Comparison of ENCODE assay signal across 9 cellular contexts in the genomic region with DNA sequence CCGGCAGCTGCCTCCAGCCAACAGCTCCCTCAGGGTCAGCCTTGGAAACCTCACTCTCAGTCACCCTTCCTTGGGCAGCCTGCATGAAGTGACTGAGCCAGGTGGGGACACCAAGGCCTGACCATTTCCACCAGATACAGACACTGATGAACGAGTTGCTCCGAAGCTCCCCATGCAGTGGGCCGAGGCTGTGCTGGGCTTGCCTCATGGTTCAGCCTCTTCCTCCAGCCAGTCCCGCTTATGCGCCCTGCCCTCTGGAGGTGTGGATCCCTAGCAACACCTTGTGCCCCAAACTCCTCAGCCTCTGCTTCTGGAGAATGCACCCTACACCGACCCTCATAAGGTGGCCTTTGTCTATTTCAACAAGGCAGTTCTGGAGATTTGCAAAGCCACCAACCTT.
"Had no signal": no experiment of that assay in that cellular context is flagged by ENCODE, and none has a peak within 500 bp of the region (broad histone marks: within the 10 kb centered on the region; RNA-seq: fewer than 3 reads in every experiment).

No MANE protein-coding gene starts in this region.

- H3K4me1 ChIP-seq: HAP-1 had no signal

- H3K27ac Mint-ChIP-seq: HFFc6 had no signal

- H3K36me3 ChIP-seq: HAP-1 had no signal

- FAIRE-seq: HTR-8/SVneo, K562 had no signal

- H3K4me3 Mint-ChIP-seq: HFFc6 had no signal

- H3K9ac ChIP-seq: GM23248 had no signal

- H3K27ac ChIP-seq: GM23248 had no signal

- H3K4me3 ChIP-seq: GM23248, HAP-1, K562 had no signal

- H3K9me3 ChIP-seq: HAP-1 had no signal

- ATAC-seq: HCT116, K562 had no signal

- DNase-seq: GM23248, H7, HFFc6, IMR-90, KG1 had no signal

- H2AFZ ChIP-seq: GM23248 had no signal
